Comparison of ENCODE assay signal across 11 cellular contexts in genomic region chr15:101068961-101069734, GRCh38.
A peak's percentile ranks its signal among the peaks of the same experiment; 100 is the strongest.
DNase-seq lines count a peak whose midpoint lies in the region; ATAC-seq, FAIRE-seq and TF ChIP-seq lines count a peak whose summit lies in the region.
"Had no signal": no experiment of that assay in that cellular context is flagged by ENCODE, and none has a peak within 500 bp of the region (broad histone marks: within the 10 kb centered on the region; RNA-seq: fewer than 3 reads in every experiment).

No MANE protein-coding gene starts in this region.

- CTCF ChIA-PET in A549 (lab: Yijun Ruan, JAX) = interaction anchor here (0.6 to 3.7 kb wide), 6 partner anchors 11 to 189 kb away, joined by 3 to 17 read pairs (median 5); no protein-coding TSS in a partner anchor

- intact Hi-C loops in esophagus squamous epithelium (cut with DNase I) = no loop called here

- no peak overlapping the region for H3K4me3 ChIP-seq in A549
- H3K4me3 ChIP-seq in esophagus squamous epithelium = no peak overlapping the region

- no peak for TF ChIP-seq EP300 in A549 (IDR thresholded peaks at IDR 0.05)

- no peaks in the 10 kb centered on the region for H3K9me3 ChIP-seq in A549
- no peaks in the 10 kb centered on the region for H3K9me3 ChIP-seq in esophagus squamous epithelium

- no peaks in the 10 kb centered on the region for H3K9me3 Mint-ChIP-seq in mesothelial cell of epicardium

- TF ChIP-seq POLR2A in A549 (IDR thresholded peaks at IDR 0.05; ENCODE audit: low read length) (no peak), esophagus squamous epithelium (IDR thresholded peaks at IDR 0.05) (no peak)

- H3K4me1 ChIP-seq in A549 (no peaks in the 10 kb centered on the region; the same call in 2 of the 3 replicates), esophagus squamous epithelium (peaks cover 5 to 37% (median 24%) of the 10 kb centered on the region in 3 donors)

- H3K27ac Mint-ChIP-seq in mesothelial cell of epicardium = peak overlapping the region; percentile 76

- H3K36me3 Mint-ChIP-seq in mesothelial cell of epicardium = no peaks in the 10 kb centered on the region

- FAIRE-seq in A549 (lab: Jason Lieb, UNC) = no peak
- FAIRE-seq in GM19239 (lab: Jason Lieb, UNC) = no peak

- WGBS in A549 (ENCODE audit: missing lambda C conversion rate) = 83% methylated on average over 15 of the region's 15 CpGs
- WGBS in esophagus squamous epithelium, 2 donors = 36 to 50% methylated on average over 5 to 15 of the region's 15 CpGs

- H3K27me3 ChIP-seq in esophagus squamous epithelium = no peaks in the 10 kb centered on the region

- POLR2A ChIA-PET in A549 (lab: Yijun Ruan, JAX) = no interaction called here

- H3K36me3 ChIP-seq in esophagus squamous epithelium = peaks cover 0 to 40% (median 0%) of the 10 kb centered on the region in 3 donors

- ATAC-seq in A549 (peak; percentile 54 to 62; a peak in 4 of 6 replicates), GM19452 (IDR thresholded peaks at IDR 0.05; ENCODE audit: unreplicated experiment) (no peak)

- H3K27me3 Mint-ChIP-seq in mesothelial cell of epicardium (ENCODE audit: low read depth) = no peaks in the 10 kb centered on the region

- no peak overlapping the region for H3K27ac ChIP-seq in A549
- peak overlapping the region; percentile 1 to 78 (median 52) for H3K27ac ChIP-seq in esophagus squamous epithelium

- TF ChIP-seq RAD21 in A549 (conservative IDR thresholded peaks at IDR 0.05 in 1 of 2, IDR thresholded peaks at IDR 0.05 in 1 of 2) = no peak

- DNase-seq in A549 (ENCODE audit: low read depth in 1 of 2, low spot score in 1 of 2) = peak in 1 of 2 experiments; percentile 17
- DNase-seq in NCI-H226 = peak; percentile 12
- no peak for DNase-seq in esophagus squamous epithelium (lab: John Stamatoyannopoulos, UW)
- no peak for DNase-seq in mesothelial cell of epicardium (ENCODE audit: low spot score in 2 of 2, unreplicated experiment in 2 of 2)
- no peak for DNase-seq in SHP77 treated with DMSO at 0.1 percent for 48 hours (lab: John Stamatoyannopoulos, UW)
- no peak for DNase-seq in activated CD4-positive, alpha-beta T cell treated with anti-CD3 and anti-CD28 coated beads, Interleukin-2, amount 50 U/mL, for 4 hours
- DNase-seq in GM19239 (ENCODE audit: insufficient read length, low spot score) = no peak
- DNase-seq: ACHN; activated naive CD4-positive, alpha-beta T cell treated with Interleukin-2 at 50 U/mL for 16 hours; T-helper 1 cell had no signal

- peaks cover 33% of the 10 kb centered on the region for H3K4me1 Mint-ChIP-seq in mesothelial cell of epicardium

- TF ChIP-seq CTCF in A549 (IDR thresholded peaks at IDR 0.05) = no peak
- peak in 1 of 6 experiments; percentile 5 for TF ChIP-seq CTCF in esophagus squamous epithelium (IDR thresholded peaks at IDR 0.05)
- TF ChIP-seq CTCF in mesothelial cell of epicardium (IDR thresholded peaks at IDR 0.05; ENCODE audit: unreplicated experiment) = no peak

- no peak overlapping the region for H3K4me3 Mint-ChIP-seq in mesothelial cell of epicardium

- no peak overlapping the region for H3K4me2 ChIP-seq in A549

TF ChIP-seq in A549, 52 proteins besides CTCF, POLR2A, EP300 and RAD21:
- TF ChIP-seq MAX (IDR thresholded peaks at IDR 0.05) = no peak
- TF ChIP-seq ESRRA (IDR thresholded peaks at IDR 0.05; ENCODE audit: borderline replicate concordance, low read length) = no peak
- no peak for TF ChIP-seq POLR2AphosphoS2 (conservative IDR thresholded peaks at IDR 0.05; ENCODE audit: low read length)
- no peak for TF ChIP-seq HDAC2 (IDR thresholded peaks at IDR 0.05)
- no peak for TF ChIP-seq REST (IDR thresholded peaks at IDR 0.05)
- no peak for TF ChIP-seq TFCP2L1 (CRISPR knock-in tag; IDR thresholded peaks at IDR 0.05)
- no peak for TF ChIP-seq PHF8 (IDR thresholded peaks at IDR 0.05; ENCODE audit: borderline replicate concordance, low read depth)
- TF ChIP-seq TP53 (CRISPR knock-in tag; IDR thresholded peaks at IDR 0.05) = no peak
- TF ChIP-seq BCL3 (IDR thresholded peaks at IDR 0.05) = no peak

Comparison
In these comparisons a context has a peak if more than half of its experiments do, and no peak if none do; other contexts are left out.
1. H3K27ac ChIP-seq: peak in esophagus squamous epithelium (4 of 4); none in A549 (0 of 2).